ENCODE assay signal across 8 cellular contexts in genomic region chr10:22325272-22325947, GRCh38. TPM values are rescaled to one million over a fixed set of nuclear protein-coding genes. Genes with fewer than 3 reads are reported as not detected.
A peak's percentile ranks its signal among the peaks of the same experiment; 100 is the strongest.
DNase-seq lines count a peak whose midpoint lies in the region; ATAC-seq and TF ChIP-seq lines count a peak whose summit lies in the region.

No MANE protein-coding gene starts in this region.

- H3K9me3 Mint-ChIP-seq in activated CD8-positive, alpha-beta memory T cell treated with anti-CD3 and anti-CD28 coated beads, Interleukin-2, amount 10 ng/mL, durations not matched to agents 7 days and 5 days (ENCODE audit: low read depth), result no peaks in the 10 kb centered on the region
- H3K9me3 Mint-ChIP-seq in effector memory CD8-positive, alpha-beta T cell, result no peaks in the 10 kb centered on the region
- no peaks in the 10 kb centered on the region for H3K9me3 Mint-ChIP-seq in stimulated activated naive B cell treated with anti-CD40 and anti-IgM and Interleukin-4, amounts not matched to agents 10 μg/mL and 1 μg/mL and 100 μg/mL, for 72 hours

- H3K36me3 ChIP-seq in lung (ENCODE audit: control insufficient read depth in 2 of 2, insufficient read depth in 2 of 2, low read length in 2 of 2), result peaks cover 2 to 5% of the 10 kb centered on the region in 2 donors

- H3K27ac ChIP-seq in lung (ENCODE audit: low read depth in 1 of 2, low read length in 1 of 2), result peak overlapping the region; percentile 36 to 58

- ATAC-seq in GM18861 (IDR thresholded peaks at IDR 0.05; ENCODE audit: unreplicated experiment) (peak; percentile 45), HG03025 (IDR thresholded peaks at IDR 0.05; ENCODE audit: low FRiP score, unreplicated experiment) (peak; percentile 38), lung (ENCODE audit: insufficient read depth, low FRiP score) (peak; percentile 30)
- peak; percentile 58 for ATAC-seq in activated CD8-positive, alpha-beta memory T cell treated with anti-CD3 and anti-CD28 coated beads, Interleukin-2, amount 10 ng/mL, durations not matched to agents 7 days and 5 days
- peak; percentile 65 for ATAC-seq in effector memory CD8-positive, alpha-beta T cell (replicated peaks)
- ATAC-seq in stimulated activated naive B cell treated with anti-CD40 and anti-IgM and Interleukin-4, amounts not matched to agents 10 μg/mL and 1 μg/mL and 100 μg/mL, for 72 hours (replicated peaks), result peak; percentile 46 to 50

- H3K27me3 ChIP-seq in lung (ENCODE audit: control insufficient read depth, insufficient read depth), result no peaks in the 10 kb centered on the region

- H3K27me3 Mint-ChIP-seq in activated CD8-positive, alpha-beta memory T cell treated with anti-CD3 and anti-CD28 coated beads, Interleukin-2, amount 10 ng/mL, durations not matched to agents 7 days and 5 days, result peaks cover 33% of the 10 kb centered on the region
- peaks cover 8% of the 10 kb centered on the region in 2 donors for H3K27me3 Mint-ChIP-seq in effector memory CD8-positive, alpha-beta T cell
- H3K27me3 Mint-ChIP-seq in stimulated activated naive B cell treated with anti-CD40 and anti-IgM and Interleukin-4, amounts not matched to agents 10 μg/mL and 1 μg/mL and 100 μg/mL, for 72 hours, result no peaks in the 10 kb centered on the region

- H3K4me1 ChIP-seq in lung (ENCODE audit: control insufficient read depth in 2 of 2, insufficient read depth in 2 of 2, low read length in 2 of 2), result peaks cover 2 to 25% of the 10 kb centered on the region in 2 donors

- peak overlapping the region; percentile 79 for H3K4me3 Mint-ChIP-seq in activated CD8-positive, alpha-beta memory T cell treated with anti-CD3 and anti-CD28 coated beads, Interleukin-2, amount 10 ng/mL, durations not matched to agents 7 days and 5 days
- H3K4me3 Mint-ChIP-seq in effector memory CD8-positive, alpha-beta T cell, result peak overlapping the region; percentile 88 to 90
- peak overlapping the region; percentile 82 to 84 for H3K4me3 Mint-ChIP-seq in stimulated activated naive B cell treated with anti-CD40 and anti-IgM and Interleukin-4, amounts not matched to agents 10 μg/mL and 1 μg/mL and 100 μg/mL, for 72 hours

- DNase-seq in AG04449 (ENCODE audit: low read depth, low spot score), result no peak
- DNase-seq in NCI-H69 (lab: John Stamatoyannopoulos, UW), result peak; percentile 86
- DNase-seq in activated CD8-positive, alpha-beta memory T cell treated with anti-CD3 and anti-CD28 coated beads, Interleukin-2, amount 10 ng/mL, durations not matched to agents 7 days and 5 days, result peak; percentile 80
- DNase-seq in effector memory CD8-positive, alpha-beta T cell, result peak; percentile 70 to 77 (median 77)
- DNase-seq in lung (ENCODE audit: low spot score), result peak; percentile 63
- DNase-seq in stimulated activated naive B cell treated with anti-CD40 and anti-IgM and Interleukin-4, amounts not matched to agents 10 μg/mL and 1 μg/mL and 100 μg/mL, for 72 hours, result peak; percentile 51

- 0 to 1% methylated on average over 27 to 82 of the region's 82 CpGs for WGBS in lung, 2 donors

- H3K36me3 Mint-ChIP-seq in activated CD8-positive, alpha-beta memory T cell treated with anti-CD3 and anti-CD28 coated beads, Interleukin-2, amount 10 ng/mL, durations not matched to agents 7 days and 5 days, result peaks cover 32% of the 10 kb centered on the region
- H3K36me3 Mint-ChIP-seq in effector memory CD8-positive, alpha-beta T cell (ENCODE audit: insufficient read depth), result peaks cover 42% of the 10 kb centered on the region
- H3K36me3 Mint-ChIP-seq in stimulated activated naive B cell treated with anti-CD40 and anti-IgM and Interleukin-4, amounts not matched to agents 10 μg/mL and 1 μg/mL and 100 μg/mL, for 72 hours, result peaks cover 9 to 18% of the 10 kb centered on the region in 2 donors

- CTCF ChIA-PET in AG04449 (lab: Yijun Ruan, JAX), result interaction anchor here (0.8 to 1.7 kb wide), 2 partner anchors 13 kb away, joined by 3 to 4 read pairs; no protein-coding TSS in a partner anchor
- CTCF ChIA-PET in activated CD8-positive, alpha-beta memory T cell treated with anti-CD3 and anti-CD28 coated beads, Interleukin-2, amount 10 ng/mL, durations not matched to agents 7 days and 5 days (lab: Charles Lee), result interaction anchor here (1.1 to 1.5 kb wide), 2 partner anchors 14 to 160 kb away, joined by 3 read pairs; no protein-coding TSS in a partner anchor

- no peak for TF ChIP-seq CTCF in AG04449 (IDR thresholded peaks at IDR 0.05; ENCODE audit: insufficient read depth, low read length, missing control alignments)
- TF ChIP-seq CTCF in lung (IDR thresholded peaks at IDR 0.05; ENCODE audit: control extremely low read depth, extremely low read depth), result no peak

- POLR2A ChIA-PET in AG04449 (lab: Yijun Ruan, JAX), result interaction anchor here (0.6 to 1.8 kb wide), 2 partner anchors 9 to 15 kb away, joined by 3 to 6 read pairs; partner anchors contain the start of gene COMMD3

- H3K9me3 ChIP-seq in lung (ENCODE audit: control insufficient read depth in 2 of 2, insufficient read depth in 1 of 2, low read length in 1 of 2), result peaks cover 0 to 1% of the 10 kb centered on the region in 2 donors

- H3K4me1 Mint-ChIP-seq in activated CD8-positive, alpha-beta memory T cell treated with anti-CD3 and anti-CD28 coated beads, Interleukin-2, amount 10 ng/mL, durations not matched to agents 7 days and 5 days, result peaks cover 39% of the 10 kb centered on the region
- peaks cover 31 to 39% of the 10 kb centered on the region in 2 donors for H3K4me1 Mint-ChIP-seq in effector memory CD8-positive, alpha-beta T cell (ENCODE audit: low read depth in 2 of 2)
- peaks cover 23 to 43% of the 10 kb centered on the region in 2 donors for H3K4me1 Mint-ChIP-seq in stimulated activated naive B cell treated with anti-CD40 and anti-IgM and Interleukin-4, amounts not matched to agents 10 μg/mL and 1 μg/mL and 100 μg/mL, for 72 hours

- peak overlapping the region; percentile 63 for H3K4me3 ChIP-seq in AG04449 (ENCODE audit: low read depth, low read length)
- peak overlapping the region; percentile 56 for H3K4me3 ChIP-seq in lung

- peak overlapping the region; percentile 48 for H3K27ac Mint-ChIP-seq in activated CD8-positive, alpha-beta memory T cell treated with anti-CD3 and anti-CD28 coated beads, Interleukin-2, amount 10 ng/mL, durations not matched to agents 7 days and 5 days
- peak overlapping the region; percentile 79 to 89 for H3K27ac Mint-ChIP-seq in effector memory CD8-positive, alpha-beta T cell
- H3K27ac Mint-ChIP-seq in stimulated activated naive B cell treated with anti-CD40 and anti-IgM and Interleukin-4, amounts not matched to agents 10 μg/mL and 1 μg/mL and 100 μg/mL, for 72 hours, result peak overlapping the region; percentile 92

RNA-seq across cellular contexts. Expression of gene BMI1, which starts 4.5 kb away (rescaled TPM):
- 10 to 100 TPM; 45.9 to 74.6 TPM for total RNA-seq in activated CD8-positive, alpha-beta memory T cell treated with anti-CD3 and anti-CD28 coated beads, Interleukin-2, amount 10 ng/mL, durations not matched to agents 7 days and 5 days
- 10 to 100 TPM; 40.8 to 81.1 TPM for total RNA-seq in lung
- polyA plus RNA-seq in lung, result 10 to 100 TPM; 21.9 to 22.5 TPM

RNA-seq across cellular contexts. Expression of gene COMMD3, which starts 9.2 kb away (rescaled TPM):
- total RNA-seq in activated CD8-positive, alpha-beta memory T cell treated with anti-CD3 and anti-CD28 coated beads, Interleukin-2, amount 10 ng/mL, durations not matched to agents 7 days and 5 days, result 100 to 1,000 TPM in 1 of 2 experiments, 10 to 100 TPM in 1; 70.6 to 103 TPM
- 10 to 100 TPM; 51.2 to 70.3 TPM for total RNA-seq in lung
- polyA plus RNA-seq in lung, result 10 to 100 TPM; 40.6 to 61.2 TPM

RNA-seq across cellular contexts. Expression of gene SPAG6, which starts 19.9 kb away (rescaled TPM):
- 1 to 10 TPM; 3.7 to 6.0 TPM for total RNA-seq in activated CD8-positive, alpha-beta memory T cell treated with anti-CD3 and anti-CD28 coated beads, Interleukin-2, amount 10 ng/mL, durations not matched to agents 7 days and 5 days
- 10 to 100 TPM; 34.2 to 40.1 TPM for total RNA-seq in lung
- polyA plus RNA-seq in lung, result 10 to 100 TPM; 12.2 to 13.1 TPM

Comparison
In these comparisons a context has a peak if more than half of its experiments do, and no peak if none do; other contexts are left out.
1. RNA of gene SPAG6, which starts 19.9 kb away (total RNA-seq): 34.2 to 40.1 TPM in lung; 3.7 to 6.0 TPM in activated CD8-positive, alpha-beta memory T cell treated with anti-CD3 and anti-CD28 coated beads, Interleukin-2, amount 10 ng/mL, durations not matched to agents 7 days and 5 days; every median in the first group is over 4 times any median in the second.
2. Peak in every context shown above with its lines, with median percentiles within 50 percentile points of each other: ATAC-seq, H3K27ac Mint-ChIP-seq and H3K4me3 Mint-ChIP-seq.